8 cellular contexts compared by ENCODE assay signal in the genomic region with DNA sequence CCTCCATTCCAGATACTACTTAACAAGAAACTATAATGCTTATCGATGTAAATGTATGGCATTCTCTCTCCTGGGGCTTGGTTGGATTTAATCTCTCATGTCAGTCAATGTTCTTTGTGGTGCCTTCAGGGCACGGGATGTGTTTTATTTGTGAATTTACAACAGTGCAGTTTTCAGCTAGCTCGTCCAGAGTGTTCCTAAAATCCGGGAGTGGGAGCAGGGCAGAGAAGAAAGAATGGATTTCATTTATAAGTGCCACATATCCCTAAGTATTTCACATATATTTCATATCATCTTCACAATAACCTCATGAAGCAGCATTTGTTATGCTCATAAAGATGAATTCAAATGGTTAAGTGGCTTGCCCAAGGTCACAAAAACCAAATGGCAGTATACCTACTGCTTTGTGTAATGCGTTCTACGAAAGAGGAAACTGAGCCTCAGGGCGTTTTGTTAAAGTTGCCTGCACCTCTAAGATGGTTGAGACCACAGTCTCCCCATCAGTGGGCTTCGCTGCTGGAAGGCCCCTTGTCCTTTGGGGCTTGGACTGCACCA.
A peak's percentile ranks its signal among the peaks of the same experiment; 100 is the strongest.
DNase-seq lines count a peak whose midpoint lies in the region; ATAC-seq, FAIRE-seq and TF ChIP-seq lines count a peak whose summit lies in the region.

No MANE protein-coding gene starts in this region.

- H3K27me3 ChIP-seq in adipocyte (replicated peaks; ENCODE audit: control insufficient read depth, insufficient read depth, low read length) = peaks cover under 1% of the 10 kb centered on the region

- TF ChIP-seq CTCF in AG10803 (conservative IDR thresholded peaks at IDR 0.05; ENCODE audit: low read length) (no peak), GM10266 (IDR thresholded peaks at IDR 0.05; ENCODE audit: control insufficient read depth, insufficient read depth, low read depth, missing control alignments) (no peak)

- no peak for DNase-seq in AG10803 (ENCODE audit: low read depth)
- DNase-seq in adipocyte (ENCODE audit: low read depth) = peak; percentile 23
- peak; percentile 46 for DNase-seq in medulla oblongata (ENCODE audit: extremely low spot score)
- no peak for DNase-seq in H54 (ENCODE audit: insufficient read length, low spot score)
- DNase-seq in GM10266 (ENCODE audit: extremely low spot score) = no peak
- no peak for DNase-seq in NCI-H510A (lab: John Stamatoyannopoulos, UW)

- FAIRE-seq in H54 (lab: Jason Lieb, UNC) = no peak

- no peaks in the 10 kb centered on the region for H3K36me3 ChIP-seq in adipocyte (ENCODE audit: control insufficient read depth, insufficient read depth, low read length, severe bottlenecking)

- H3K4me3 ChIP-seq in AG10803 (ENCODE audit: low read length) = peak overlapping the region; percentile 71
- H3K4me3 ChIP-seq in adipocyte (ENCODE audit: low read length) = peak overlapping the region; percentile 86

- H3K9ac ChIP-seq in adipocyte (ENCODE audit: low read length) = peak overlapping the region; percentile 87

- no peaks in the 10 kb centered on the region for H3K9me3 ChIP-seq in adipocyte (ENCODE audit: control insufficient read depth, low read length)

- ATAC-seq in GM19372 (IDR thresholded peaks at IDR 0.05; ENCODE audit: low read depth, unreplicated experiment) (peak; percentile 14), HG03432 (IDR thresholded peaks at IDR 0.05; ENCODE audit: unreplicated experiment) (peak; percentile 14)

- TF ChIP-seq POLR2A in H54 (IDR thresholded peaks at IDR 0.05; ENCODE audit: low read depth, low read length) = no peak

- peaks cover 18% of the 10 kb centered on the region for H3K4me1 ChIP-seq in adipocyte (ENCODE audit: control insufficient read depth, insufficient read depth, low read length)

Comparison
In these comparisons a context has a peak if more than half of its experiments do, and no peak if none do; other contexts are left out.
1. DNase-seq: peak in adipocyte (single experiment) and medulla oblongata (single experiment); none in AG10803 (single experiment), H54 (single experiment), GM10266 (single experiment) and NCI-H510A (single experiment).